In the genomic region with DNA sequence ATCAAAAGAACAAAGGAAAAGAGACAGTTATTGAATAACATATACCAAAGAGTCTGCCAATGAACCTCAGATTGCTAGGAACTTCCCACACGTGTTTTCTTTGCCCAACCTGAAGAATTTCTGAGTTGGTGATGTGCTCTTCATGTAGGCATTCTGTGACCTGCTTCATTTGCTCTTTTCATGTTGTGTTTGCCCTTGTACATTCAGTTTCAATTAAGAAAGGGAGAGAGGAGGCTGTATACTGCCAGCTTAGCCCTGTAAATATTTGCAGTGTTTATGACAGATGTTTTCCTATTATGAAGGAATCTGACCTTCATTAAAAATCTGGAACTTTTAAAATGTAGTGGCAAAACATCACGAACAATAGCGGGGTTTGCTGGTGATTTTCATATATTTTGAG, we compare ENCODE assay signal across 24 cellular contexts.
"Had no signal": no experiment of that assay in that cellular context is flagged by ENCODE, and none has a peak within 500 bp of the region (broad histone marks: within the 10 kb centered on the region; RNA-seq: fewer than 3 reads in every experiment).

No MANE protein-coding gene starts in this region.

- H3K4me1 ChIP-seq: left lung, prostate gland, right atrium auricular region, stomach, testis, tibial artery had no signal

- H3K36me3 Mint-ChIP-seq: naive thymus-derived CD4-positive, alpha-beta T cell; stimulated activated effector memory CD8-positive, alpha-beta T cell treated with anti-CD3 and anti-CD28 coated beads, Interleukin-12 subunit alpha, Interleukin-12 subunit beta, amount 100 ng/mL, for 72 hours; type B pancreatic cell had no signal

- H3K9me3 ChIP-seq: heart right ventricle, left lung, prostate gland, right atrium auricular region, stomach, testis, tibial artery had no signal

- H3K4me3 Mint-ChIP-seq: naive thymus-derived CD4-positive, alpha-beta T cell; nephron progenitor cell; stimulated activated effector memory CD8-positive, alpha-beta T cell treated with anti-CD3 and anti-CD28 coated beads, Interleukin-12 subunit alpha, Interleukin-12 subunit beta, amount 100 ng/mL, for 72 hours; type B pancreatic cell had no signal

- ATAC-seq: heart right ventricle; left cardiac atrium; left lung; naive thymus-derived CD4-positive, alpha-beta T cell; sciatic nerve; stimulated activated effector memory CD8-positive, alpha-beta T cell treated with anti-CD3 and anti-CD28 coated beads, Interleukin-12 subunit alpha, Interleukin-12 subunit beta, amount 100 ng/mL, for 72 hours had no signal

- H3K27me3 ChIP-seq: right atrium auricular region, stomach, testis, tibial artery had no signal

- H3K36me3 ChIP-seq: heart right ventricle, left lung, prostate gland, right atrium auricular region, stomach, tibial artery had no signal

- H3K27ac ChIP-seq: dorsolateral prefrontal cortex, heart right ventricle, left lung, prostate gland, right atrium auricular region, stomach, testis, tibial artery had no signal

- H3K9me3 Mint-ChIP-seq: naive thymus-derived CD4-positive, alpha-beta T cell; nephron progenitor cell; stimulated activated effector memory CD8-positive, alpha-beta T cell treated with anti-CD3 and anti-CD28 coated beads, Interleukin-12 subunit alpha, Interleukin-12 subunit beta, amount 100 ng/mL, for 72 hours; type B pancreatic cell had no signal

- DNase-seq: dorsolateral prefrontal cortex; effector CD4-positive, alpha-beta T cell; foreskin melanocyte; glutamatergic neuron; heart right ventricle; hippocampal formation; left cardiac atrium; left lung; mesenchymal stem cell; midbrain; naive thymus-derived CD4-positive, alpha-beta T cell; nephron progenitor cell; nucleus accumbens; stimulated activated CD4-positive, alpha-beta T cell treated with anti-CD3 and anti-CD28 coated beads, Interleukin-2, amount 100 ng/mL, for 24 hours; stimulated activated CD4-positive, alpha-beta T cell treated with anti-CD3 and anti-CD28 coated beads, Interleukin-4, amount 100 ng/mL, for 24 hours; stimulated activated naive CD4-positive, alpha-beta T cell treated with Interleukin-2 at 50 U/mL for 16 hours; stomach; testis; tibial artery had no signal

- H3K4me3 ChIP-seq: dorsolateral prefrontal cortex, heart right ventricle, left lung, prostate gland, right atrium auricular region, stomach, testis, tibial artery had no signal

- H3K4me1 Mint-ChIP-seq: naive thymus-derived CD4-positive, alpha-beta T cell; stimulated activated effector memory CD8-positive, alpha-beta T cell treated with anti-CD3 and anti-CD28 coated beads, Interleukin-12 subunit alpha, Interleukin-12 subunit beta, amount 100 ng/mL, for 72 hours had no signal

- H3K27ac Mint-ChIP-seq: naive thymus-derived CD4-positive, alpha-beta T cell; nephron progenitor cell; stimulated activated effector memory CD8-positive, alpha-beta T cell treated with anti-CD3 and anti-CD28 coated beads, Interleukin-12 subunit alpha, Interleukin-12 subunit beta, amount 100 ng/mL, for 72 hours; type B pancreatic cell had no signal
